Comparison of ENCODE assay signal across 27 cellular contexts in genomic region chr18:74531043-74531442, GRCh38. TPM values are rescaled to one million over a fixed set of nuclear protein-coding genes. Genes with fewer than 3 reads are reported as not detected.
DNase-seq lines count a peak whose midpoint lies in the region; ATAC-seq, FAIRE-seq and TF ChIP-seq lines count a peak whose summit lies in the region.
"Had no signal": no experiment of that assay in that cellular context is flagged by ENCODE, and none has a peak within 500 bp of the region (broad histone marks: within the 10 kb centered on the region; RNA-seq: fewer than 3 reads in every experiment).

No MANE protein-coding gene starts in this region.

- no peaks in the 10 kb centered on the region for H3K27me3 ChIP-seq in H9 (ENCODE audit: insufficient read depth, low read length)
- H3K27me3 ChIP-seq in bronchial epithelial cell (ENCODE audit: control insufficient read depth, insufficient read depth, low read length): no peaks in the 10 kb centered on the region
- no peaks in the 10 kb centered on the region for H3K27me3 ChIP-seq in right lobe of liver
- H3K27me3 ChIP-seq in stomach: no peaks in the 10 kb centered on the region
- no peaks in the 10 kb centered on the region for H3K27me3 ChIP-seq in esophagus squamous epithelium

- TF ChIP-seq POLR2A in right lobe of liver (IDR thresholded peaks at IDR 0.05) (no peak), stomach (IDR thresholded peaks at IDR 0.05) (no peak), esophagus squamous epithelium (IDR thresholded peaks at IDR 0.05) (no peak)

- H2BK15ac ChIP-seq in H9 (ENCODE audit: low read depth, low read length): no peak overlapping the region

- TF ChIP-seq CTCF in H9 (conservative IDR thresholded peaks at IDR 0.05) (no peak), bronchial epithelial cell (IDR thresholded peaks at IDR 0.05; ENCODE audit: insufficient read depth, low read length, severe bottlenecking) (no peak), right lobe of liver (IDR thresholded peaks at IDR 0.05) (no peak), stomach (IDR thresholded peaks at IDR 0.05) (no peak), esophagus squamous epithelium (IDR thresholded peaks at IDR 0.05) (no peak), GM10248 (IDR thresholded peaks at IDR 0.05; ENCODE audit: control extremely low read depth, extremely low read depth, low read depth, missing control alignments) (no peak)

- H4K91ac ChIP-seq in H9 (ENCODE audit: insufficient read length, low read depth, low read length): no peak overlapping the region

- no peaks in the 10 kb centered on the region; a peak in 2 of 7 replicates for H3K36me3 Mint-ChIP-seq in H9 (ENCODE audit: insufficient read depth in 1 of 3, low read depth in 3 of 3)

- H3K9me3 ChIP-seq in H9 (ENCODE audit: control insufficient read depth, low read depth, low read length): no peaks in the 10 kb centered on the region
- no peaks in the 10 kb centered on the region for H3K9me3 ChIP-seq in right lobe of liver
- H3K9me3 ChIP-seq in stomach: no peaks in the 10 kb centered on the region
- no peaks in the 10 kb centered on the region for H3K9me3 ChIP-seq in esophagus squamous epithelium

- no peak overlapping the region for H2AK5ac ChIP-seq in H9 (ENCODE audit: insufficient read length, low read length)

- H3K4me3 ChIP-seq in bronchial epithelial cell (ENCODE audit: low read depth, low read length) (no peak overlapping the region), right lobe of liver (no peak overlapping the region), stomach (no peak overlapping the region), esophagus squamous epithelium (no peak overlapping the region)

- H4K8ac ChIP-seq in H9 (replicated peaks; ENCODE audit: insufficient read length, low read depth, low read length): no peak overlapping the region

- H3K36me3 ChIP-seq in bronchial epithelial cell (ENCODE audit: control insufficient read depth, insufficient read depth, low read length): no peaks in the 10 kb centered on the region
- no peaks in the 10 kb centered on the region for H3K36me3 ChIP-seq in right lobe of liver
- no peaks in the 10 kb centered on the region for H3K36me3 ChIP-seq in stomach
- H3K36me3 ChIP-seq in esophagus squamous epithelium: no peaks in the 10 kb centered on the region

- H3K27ac ChIP-seq in H9 (ENCODE audit: insufficient read length, low read depth, low read length) (no peak overlapping the region), right lobe of liver (no peak overlapping the region), stomach (peak overlapping the region in 2 of 5 donors; percentile 24 to 50), esophagus squamous epithelium (no peak overlapping the region)
- H3K27ac ChIP-seq: C4-2B, RWPE1 had no signal

- no peaks in the 10 kb centered on the region for H3K79me2 ChIP-seq in H9 (ENCODE audit: insufficient read depth, low read length)

- no peak overlapping the region for H3K4me2 ChIP-seq in H9 (ENCODE audit: insufficient read depth, insufficient read length, low read length)

- no peak for ATAC-seq in right lobe of liver
- ATAC-seq: HCT116 had no signal

- no peak overlapping the region for H2BK120ac ChIP-seq in H9 (ENCODE audit: low read depth, low read length, poor library complexity, severe bottlenecking)

- H3K4me1 ChIP-seq in H9 (ENCODE audit: insufficient read depth, low read length) (no peaks in the 10 kb centered on the region), right lobe of liver (no peaks in the 10 kb centered on the region), stomach (peaks cover 0 to 21% (median 8%) of the 10 kb centered on the region in 4 donors), esophagus squamous epithelium (no peaks in the 10 kb centered on the region)

- POLR2A ChIA-PET in GM10248 (lab: Yijun Ruan, JAX): no interaction called here

- no peak overlapping the region for H2BK12ac ChIP-seq in H9 (ENCODE audit: insufficient read length, low read depth, low read length)

- no peak overlapping the region; the same call in 1 of the 2 replicates for H3K14ac ChIP-seq in H9 (ENCODE audit: insufficient read depth, low read length)

- H3K79me1 ChIP-seq in H9 (ENCODE audit: insufficient read depth, low read depth, low read length, poor library complexity, severe bottlenecking): no peaks in the 10 kb centered on the region

- no peak overlapping the region for H2BK20ac ChIP-seq in H9 (ENCODE audit: low read depth, low read length, poor library complexity, severe bottlenecking)

- no peaks in the 10 kb centered on the region for H4K20me1 ChIP-seq in H9 (ENCODE audit: control insufficient read depth, insufficient read depth, insufficient read length)

- peaks cover under 1 to 1% of the 10 kb centered on the region in 2 experiments; a peak in 3 of 5 replicates for H3K9me3 Mint-ChIP-seq in H9

- no CpG with 5 or more reads among the region's 7 CpGs for WGBS in H9 (ENCODE audit: extremely low coverage, insufficient read length, low lambda C conversion rate)
- 73% methylated on average over 2 of the region's 7 CpGs for WGBS in right lobe of liver (ENCODE audit: insufficient coverage, low coverage, low lambda C conversion rate, missing lambda C conversion rate)
- 85 to 93% (median 90%) methylated on average over 7 of the region's 7 CpGs for WGBS in stomach, 5 donors
- 80 to 91% methylated on average over 4 to 7 of the region's 7 CpGs for WGBS in esophagus squamous epithelium, 2 donors

- H2BK5ac ChIP-seq in H9 (ENCODE audit: insufficient read length, low read length): no peak overlapping the region

- DNase-seq in H9 (peak; percentile 11), bronchial epithelial cell (ENCODE audit: low read depth) (no peak), right lobe of liver (peak in 2 of 3 donors; percentile 17 to 18), stomach (peak; percentile 23), HCEC 1CT (no peak), esophagus squamous epithelium (lab: John Stamatoyannopoulos, UW) (no peak), GM10248 (ENCODE audit: extremely low spot score) (no peak)
- DNase-seq: Calu3, DMS79 treated with DMSO at 0.1 percent for 48 hours, GF-D8, GOT3, IMR-90, NCI-H1048, NCI-H1417 treated with DMSO at 0.1 percent for 48 hours, NCI-H1694 treated with DMSO at 0.1 percent for 48 hours, NCI-H2081, NCI-H2171, NCI-H226, NCI-H510A, NCI-H69, SHP77 had no signal

- CTCF ChIA-PET in GM10248 (lab: Yijun Ruan, JAX): interaction anchor here (0.9 to 1.4 kb wide), 3 partner anchors 9 to 26 kb away, joined by 3 to 4 read pairs (median 3); no protein-coding TSS in a partner anchor

- H3K23ac ChIP-seq in H9 (ENCODE audit: insufficient read length, low read depth, low read length): no peak overlapping the region

- no peak overlapping the region for H3K18ac ChIP-seq in H9 (ENCODE audit: insufficient read length, low read depth, low read length)

- H3K4me3 Mint-ChIP-seq in H9: no peak overlapping the region
- H3K4me3 Mint-ChIP-seq: B cell had no signal

- H3T11ph ChIP-seq in H9 (ENCODE audit: low read length): no peak overlapping the region

- intact Hi-C loops in right lobe of liver (cut with DNase I) (no loop called here), stomach (cut with DNase I; ENCODE audit: low total_unique reads) (no loop called here), esophagus squamous epithelium (cut with DNase I) (no loop called here)

- H3K23me2 ChIP-seq in H9 (ENCODE audit: insufficient read length, low read depth, low read length, poor library complexity, severe bottlenecking): peaks cover 2% of the 10 kb centered on the region

- peak; percentile 18 for FAIRE-seq in bronchial epithelial cell (lab: Jason Lieb, UNC)
- FAIRE-seq: GM12892 had no signal

- peaks cover 5% of the 10 kb centered on the region for H3K27me3 Mint-ChIP-seq in H9 (ENCODE audit: low read depth)

- no peak overlapping the region for H3K56ac ChIP-seq in H9 (ENCODE audit: insufficient read length, low read depth, low read length)

- no peak for TF ChIP-seq EP300 in stomach (IDR thresholded peaks at IDR 0.05)

- 0 out of 4 replicates have a peak, but pooled peaks cover 0 to 3% of the 10 kb centered on the region in 2 experiments for H3K4me1 Mint-ChIP-seq in H9
- H3K4me1 Mint-ChIP-seq: B cell had no signal

- no peak overlapping the region for H3K9ac ChIP-seq in H9 (ENCODE audit: extremely low read depth, insufficient read length, low read length)

- no peak overlapping the region for H3K4ac ChIP-seq in H9 (ENCODE audit: low read depth, low read length)

- H3K27ac Mint-ChIP-seq in H9: no peak overlapping the region
- H3K27ac Mint-ChIP-seq: B cell had no signal

- no peak overlapping the region for H2AFZ ChIP-seq in H9 (ENCODE audit: low read length)

- H4K5ac ChIP-seq in H9 (ENCODE audit: insufficient read length, low read depth, low read length): no peak overlapping the region

RNA-seq across cellular contexts. Expression of gene CNDP1, which starts 3.3 kb away (rescaled TPM):
- 0.29 TPM in 1 of 2 replicates, not detected in the other for total RNA-seq in H9 (2021)
- not detected in 2 replicates for total RNA-seq in bronchial epithelial cell
- 10 to 100 TPM; 10.4 to 61.4 (median 28.4) TPM for total RNA-seq in right lobe of liver
- under 1 TPM in 1 of 5 donors, not detected in 4; 0.72 TPM for total RNA-seq in stomach
- polyA plus RNA-seq in stomach: under 1 TPM in 2 of 3 donors, not detected in 1; 0.13 to 0.50 TPM
- not detected for total RNA-seq in esophagus squamous epithelium
- total RNA-seq: A673, Calu3, IMR-90 had no signal
- polyA plus RNA-seq: IMR-90 had no signal

RNA-seq across cellular contexts. Expression of gene CNDP2, which starts 34.9 kb away (rescaled TPM):
- total RNA-seq in H9 (2021): 212 and 214 TPM in 2 replicates
- 59.5 and 67.4 TPM in 2 replicates for total RNA-seq in bronchial epithelial cell
- 100 to 1,000 TPM; 178 to 367 (median 230) TPM for total RNA-seq in right lobe of liver
- total RNA-seq in stomach: 100 to 1,000 TPM in 4 of 5 donors, 10 to 100 TPM in 1; 12.8 to 204 (median 115) TPM
- polyA plus RNA-seq in stomach: 100 to 1,000 TPM in 2 of 3 donors, 10 to 100 TPM in 1; 87.5 to 132 (median 110) TPM
- 100 to 1,000 TPM in 2 of 4 donors, 10 to 100 TPM in 2; 66.6 to 136 (median 87.9) TPM for total RNA-seq in esophagus squamous epithelium

Comparison
In these comparisons a context has a peak if more than half of its experiments do, and no peak if none do; other contexts are left out.
1. DNase-seq: peak in H9 (single experiment), right lobe of liver (2 of 3) and stomach (single experiment); none in bronchial epithelial cell (single experiment), HCEC 1CT (single experiment), esophagus squamous epithelium (single experiment) and GM10248 (single experiment).